ENCODE assay signal across 19 cellular contexts in the genomic region with DNA sequence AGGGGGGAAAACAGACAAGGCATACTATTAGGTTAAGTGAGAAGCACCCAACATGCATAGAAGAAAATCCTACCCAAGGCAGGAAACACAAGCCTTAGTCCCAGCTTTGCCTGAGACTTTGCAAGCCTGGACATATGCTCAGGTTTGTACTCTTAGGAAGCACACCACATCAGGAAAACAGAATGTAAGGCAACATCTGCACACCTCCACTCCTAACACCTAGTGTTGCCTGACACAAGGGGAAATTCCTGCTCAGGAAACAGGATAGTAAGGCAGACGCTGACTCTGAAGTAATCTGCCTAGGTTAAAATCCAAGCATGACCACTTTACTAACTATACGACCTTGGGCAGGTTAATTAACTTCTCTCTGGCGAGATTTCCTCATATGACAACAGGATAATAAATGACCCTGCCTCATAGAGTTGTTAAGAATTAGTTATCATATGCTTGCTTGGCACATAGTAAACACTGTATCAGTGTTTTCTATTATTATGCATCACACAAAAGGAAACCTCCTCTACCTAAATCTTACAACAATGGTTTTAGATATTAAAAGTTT.
"Had no signal": no experiment of that assay in that cellular context is flagged by ENCODE, and none has a peak within 500 bp of the region (broad histone marks: within the 10 kb centered on the region; RNA-seq: fewer than 3 reads in every experiment).

No MANE protein-coding gene starts in this region.

- H3K9me3 Mint-ChIP-seq: dendritic cell treated with granulocyte-macrophage colony-stimulating factor and Interleukin-4, amounts not matched to agents 40 ng/mL and 50 ng/mL, for 4 days; effector memory CD8-positive, alpha-beta T cell; neural progenitor cell; stimulated activated effector memory CD8-positive, alpha-beta T cell treated with anti-CD3 and anti-CD28 coated beads, Interleukin-12 subunit alpha, Interleukin-12 subunit beta, amount 100 ng/mL, for 72 hours; type B pancreatic cell had no signal

- ATAC-seq: effector memory CD8-positive, alpha-beta T cell; gastroesophageal sphincter; psoas muscle; right cardiac atrium; stimulated activated effector memory CD8-positive, alpha-beta T cell treated with anti-CD3 and anti-CD28 coated beads, Interleukin-12 subunit alpha, Interleukin-12 subunit beta, amount 100 ng/mL, for 72 hours had no signal

- H2AFZ ChIP-seq: neural progenitor cell had no signal

- H3K4me2 ChIP-seq: neural progenitor cell had no signal

- H3K4me1 Mint-ChIP-seq: neural progenitor cell; stimulated activated effector memory CD8-positive, alpha-beta T cell treated with anti-CD3 and anti-CD28 coated beads, Interleukin-12 subunit alpha, Interleukin-12 subunit beta, amount 100 ng/mL, for 72 hours had no signal

- H3K27ac Mint-ChIP-seq: dendritic cell treated with granulocyte-macrophage colony-stimulating factor and Interleukin-4, amounts not matched to agents 40 ng/mL and 50 ng/mL, for 4 days; effector memory CD8-positive, alpha-beta T cell; neural progenitor cell; stimulated activated effector memory CD8-positive, alpha-beta T cell treated with anti-CD3 and anti-CD28 coated beads, Interleukin-12 subunit alpha, Interleukin-12 subunit beta, amount 100 ng/mL, for 72 hours; type B pancreatic cell had no signal

- H3K27ac ChIP-seq: gastroesophageal sphincter, heart left ventricle, left ventricle myocardium inferior, neural progenitor cell, psoas muscle, SJCRH30, testis had no signal

- H3K4me1 ChIP-seq: gastroesophageal sphincter, neural progenitor cell, psoas muscle, SJCRH30, testis had no signal

- DNase-seq: activated CD4-positive, alpha-beta T cell treated with anti-CD3 and anti-CD28 coated beads, Interleukin-2, amount 50 U/mL, for 1 hour; activated CD4-positive, CD25-positive, alpha-beta regulatory T cell treated with anti-CD3 and anti-CD28 coated beads, Interleukin-2, amount 50 U/mL, for 72 hours; activated CD8-positive, alpha-beta memory T cell treated with anti-CD3 and anti-CD28 coated beads, Interleukin-2, amount 50 U/mL, for 4 hours; aorta; cerebellar nuclear complex; effector memory CD8-positive, alpha-beta T cell; heart left ventricle; kidney glomerular epithelial cell; left ventricle myocardium inferior; psoas muscle; right cardiac atrium; SJCRH30; stimulated activated CD4-positive, alpha-beta T cell treated with anti-CD3 and anti-CD28 coated beads, Interleukin-2, amount 100 ng/mL, for 48 hours; testis had no signal

- H3K9me3 ChIP-seq: gastroesophageal sphincter, heart left ventricle, left ventricle myocardium inferior, psoas muscle, SJCRH30, testis had no signal

- H3K9ac ChIP-seq: neural progenitor cell had no signal

- H3K4me3 ChIP-seq: gastroesophageal sphincter, heart left ventricle, left ventricle myocardium inferior, neural progenitor cell, psoas muscle, SJCRH30, testis had no signal

- H3K4me3 Mint-ChIP-seq: dendritic cell treated with granulocyte-macrophage colony-stimulating factor and Interleukin-4, amounts not matched to agents 40 ng/mL and 50 ng/mL, for 4 days; effector memory CD8-positive, alpha-beta T cell; neural progenitor cell; stimulated activated effector memory CD8-positive, alpha-beta T cell treated with anti-CD3 and anti-CD28 coated beads, Interleukin-12 subunit alpha, Interleukin-12 subunit beta, amount 100 ng/mL, for 72 hours; type B pancreatic cell had no signal

- H3K27me3 Mint-ChIP-seq: dendritic cell treated with granulocyte-macrophage colony-stimulating factor and Interleukin-4, amounts not matched to agents 40 ng/mL and 50 ng/mL, for 4 days; effector memory CD8-positive, alpha-beta T cell; type B pancreatic cell had no signal

- H3K27me3 ChIP-seq: gastroesophageal sphincter, heart left ventricle, neural progenitor cell, SJCRH30, testis had no signal
